Comparison of ENCODE assay signal across 8 cellular contexts in the genomic region with DNA sequence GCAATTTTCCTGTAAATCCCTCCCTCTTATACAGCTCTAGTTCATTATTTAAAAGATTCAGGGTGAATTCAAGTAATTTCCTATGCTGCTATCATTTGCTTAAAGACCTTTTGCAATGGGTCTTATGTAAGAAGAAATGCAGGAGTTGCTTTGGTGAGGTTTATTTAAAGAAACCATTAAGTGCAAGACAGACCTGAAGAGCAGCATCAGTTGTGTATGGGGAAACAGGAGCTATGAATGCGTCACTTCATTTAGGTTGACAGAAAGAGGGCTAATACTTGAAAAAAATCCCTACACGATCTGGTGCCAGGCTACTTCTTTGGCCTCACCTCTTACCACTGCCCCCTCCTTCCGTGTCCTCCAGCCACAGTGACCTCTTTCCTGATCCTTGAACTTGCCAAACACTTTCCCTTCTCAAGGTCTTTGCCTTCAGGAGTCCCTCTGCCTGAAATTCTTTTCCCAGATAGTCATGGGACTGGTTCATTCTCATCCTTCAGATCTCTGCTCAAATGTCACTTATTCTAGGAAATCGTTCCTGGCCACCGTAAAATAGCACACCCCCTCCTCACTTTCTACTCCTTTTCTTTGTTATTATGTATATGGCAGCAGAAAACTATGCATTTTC. TPM values are rescaled to one million over a fixed set of nuclear protein-coding genes. Genes with fewer than 3 reads are reported as not detected.
DNase-seq lines count a peak whose midpoint lies in the region; ATAC-seq, FAIRE-seq and TF ChIP-seq lines count a peak whose summit lies in the region.

No MANE protein-coding gene starts in this region.

- H3K36me3 ChIP-seq in heart left ventricle: peaks cover 0 to 2% (median 0%) of the 10 kb centered on the region in 9 donors

- 53 to 57% (median 55%) methylated on average over 5 of the region's 5 CpGs for WGBS in heart left ventricle, 4 donors

- H3K27me3 Mint-ChIP-seq in activated T-helper 17 cell treated with anti-CD3 and anti-CD28 coated beads, Interleukin-2, amount 50 U/mL, for 72 hours: no peaks in the 10 kb centered on the region
- H3K27me3 Mint-ChIP-seq in type B pancreatic cell: no peaks in the 10 kb centered on the region

- peak overlapping the region in 11 of 12 donors; percentile 95 to 100 (median 98) for H3K27ac ChIP-seq in heart left ventricle

- H3K4me1 ChIP-seq in heart left ventricle: peaks cover 0 to 66% (median 24%) of the 10 kb centered on the region in 12 donors

- no peak for TF ChIP-seq POLR2A in heart left ventricle (IDR thresholded peaks at IDR 0.05)

- H3K4me3 ChIP-seq in heart left ventricle: peak overlapping the region; percentile 72 to 94 (median 79)

- H3K4me1 Mint-ChIP-seq in activated T-helper 17 cell treated with anti-CD3 and anti-CD28 coated beads, Interleukin-2, amount 50 U/mL, for 72 hours: peaks cover 47% of the 10 kb centered on the region
- H3K4me1 Mint-ChIP-seq in type B pancreatic cell (ENCODE audit: unreplicated experiment): peaks cover 20% of the 10 kb centered on the region

- H3K27ac Mint-ChIP-seq in activated T-helper 17 cell treated with anti-CD3 and anti-CD28 coated beads, Interleukin-2, amount 50 U/mL, for 72 hours: peak overlapping the region; percentile 83
- peak overlapping the region; percentile 96 for H3K27ac Mint-ChIP-seq in type B pancreatic cell

- FAIRE-seq in D721Med (lab: Jason Lieb, UNC): no peak

- no peaks in the 10 kb centered on the region for H3K9me3 Mint-ChIP-seq in activated T-helper 17 cell treated with anti-CD3 and anti-CD28 coated beads, Interleukin-2, amount 50 U/mL, for 72 hours
- H3K9me3 Mint-ChIP-seq in type B pancreatic cell: no peaks in the 10 kb centered on the region

- intact Hi-C loops in heart left ventricle (cut with DNase I) (loop anchor here in 9 of 10 donors (2.0 to 10.0 kb wide), 13 partner anchors 41 to 621 kb away; partner anchors contain the start of genes RCL1 (in 7 of the 9), CDC37L1 (in 1 of the 9) and PLGRKT (in 1 of the 9)), cardiac septum (cut with DNase I) (loop anchor here (2.0 to 10.0 kb wide), 4 partner anchors 46 to 621 kb away; partner anchors contain the start of genes PLPP6, RCL1 and SPATA6L)

- no peak for ATAC-seq in heart left ventricle
- ATAC-seq in activated T-helper 17 cell treated with anti-CD3 and anti-CD28 coated beads, Interleukin-2, amount 50 U/mL, for 72 hours (replicated peaks): no peak
- no peak for ATAC-seq in GM18907 (IDR thresholded peaks at IDR 0.05; ENCODE audit: unreplicated experiment)
- ATAC-seq in GM18520 (IDR thresholded peaks at IDR 0.05; ENCODE audit: unreplicated experiment): no peak

- H3K36me3 Mint-ChIP-seq in activated T-helper 17 cell treated with anti-CD3 and anti-CD28 coated beads, Interleukin-2, amount 50 U/mL, for 72 hours (ENCODE audit: low read depth): peaks cover 15% of the 10 kb centered on the region
- H3K36me3 Mint-ChIP-seq in type B pancreatic cell: no peaks in the 10 kb centered on the region

- H3K4me3 Mint-ChIP-seq in activated T-helper 17 cell treated with anti-CD3 and anti-CD28 coated beads, Interleukin-2, amount 50 U/mL, for 72 hours: no peak overlapping the region
- H3K4me3 Mint-ChIP-seq in type B pancreatic cell: peak overlapping the region; percentile 89

- no peak for DNase-seq in heart left ventricle
- no peak for DNase-seq in cardiac septum (ENCODE audit: low spot score)
- peak; percentile 19 for DNase-seq in left kidney (ENCODE audit: low read depth, low spot score)
- no peak for DNase-seq in type B pancreatic cell (ENCODE audit: extremely low spot score, unreplicated experiment)
- no peak for DNase-seq in D721Med (ENCODE audit: insufficient read length, low spot score)

- H3K27me3 ChIP-seq in heart left ventricle: no peaks in the 10 kb centered on the region

- H3K9me3 ChIP-seq in heart left ventricle: no peaks in the 10 kb centered on the region

- TF ChIP-seq CTCF in heart left ventricle (IDR thresholded peaks at IDR 0.05) (no peak), type B pancreatic cell (conservative IDR thresholded peaks at IDR 0.05) (no peak), D721Med (IDR thresholded peaks at IDR 0.05; ENCODE audit: insufficient read depth, missing control alignments) (no peak)

RNA-seq across cellular contexts. Expression of gene JAK2, which starts 1.4 kb away (rescaled TPM):
- total RNA-seq in heart left ventricle (10 to 100 TPM; 17.0 to 62.9 (median 33.3) TPM), cardiac septum (52.8 TPM), type B pancreatic cell (ENCODE audit: low replicate concordance) (5.4 and 8.4 TPM in 2 replicates)
- polyA plus RNA-seq in heart left ventricle: 1 to 10 TPM; 4.3 to 6.2 TPM
- total RNA-seq in activated T-helper 17 cell treated with anti-CD3 and anti-CD28 coated beads, Interleukin-2, amount 50 U/mL, for 72 hours: 10 to 100 TPM; 17.3 to 24.6 TPM
